ENCODE assay signal across 15 cellular contexts in the genomic region with DNA sequence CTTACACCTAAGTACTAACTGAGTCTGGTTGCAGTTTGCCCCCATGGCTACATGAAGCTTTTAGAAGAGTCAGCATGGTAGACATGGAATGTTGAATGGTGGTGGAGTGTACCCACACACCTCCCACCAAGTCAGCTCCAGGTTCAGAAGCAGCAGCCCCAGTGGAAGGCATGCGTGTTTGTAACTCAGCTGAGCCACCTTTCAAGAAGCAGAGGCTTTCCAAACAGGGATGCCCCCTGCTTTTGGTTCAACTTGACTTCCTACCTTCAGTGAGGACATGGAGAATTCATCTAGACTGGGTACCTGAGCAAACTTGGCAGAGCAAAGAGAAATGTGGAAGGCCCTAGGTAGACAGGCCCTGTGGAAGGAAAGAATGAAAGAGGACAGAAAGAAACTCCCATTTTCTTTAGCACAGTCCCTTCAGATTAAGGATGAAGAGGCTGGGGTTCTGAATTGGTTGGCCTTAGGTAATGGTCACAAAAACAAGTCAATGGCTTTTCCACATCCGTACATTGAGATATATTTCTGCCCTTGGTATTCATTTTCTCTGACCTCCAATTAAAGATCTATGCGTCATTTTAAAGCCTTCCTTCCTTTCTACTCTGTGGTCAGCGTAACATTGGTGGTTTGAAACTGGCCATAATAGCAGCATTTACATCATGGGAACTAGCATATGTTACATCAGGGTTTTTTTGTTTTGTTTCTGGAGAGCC.
"Had no signal": no experiment of that assay in that cellular context is flagged by ENCODE, and none has a peak within 500 bp of the region (broad histone marks: within the 10 kb centered on the region; RNA-seq: fewer than 3 reads in every experiment).

No MANE protein-coding gene starts in this region.

- ATAC-seq: activated CD4-positive, alpha-beta T cell treated with anti-CD3 and anti-CD28 coated beads for 36 hours; activated CD8-positive, alpha-beta memory T cell treated with anti-CD3 and anti-CD28 coated beads, Interleukin-2, amount 10 ng/mL, durations not matched to agents 7 days and 5 days; effector memory CD8-positive, alpha-beta T cell; stimulated activated memory B cell treated with anti-CD40 and anti-IgM and Interleukin-4, amounts not matched to agents 10 μg/mL and 1 μg/mL and 100 μg/mL, for 72 hours had no signal

- H3K9me3 ChIP-seq: adrenal gland, gastrocnemius medialis, transverse colon had no signal

- H3K4me3 ChIP-seq: adrenal gland, gastrocnemius medialis, transverse colon had no signal

- H3K27ac ChIP-seq: adrenal gland, transverse colon, WERI-Rb-1 had no signal

- H3K4me1 ChIP-seq: adrenal gland, transverse colon had no signal

- H3K4me3 Mint-ChIP-seq: activated CD4-positive, alpha-beta memory T cell treated with anti-CD3 and anti-CD28 coated beads for 36 hours; activated CD4-positive, alpha-beta T cell treated with anti-CD3 and anti-CD28 coated beads for 36 hours; activated CD8-positive, alpha-beta memory T cell treated with anti-CD3 and anti-CD28 coated beads, Interleukin-2, amount 10 ng/mL, durations not matched to agents 7 days and 5 days; activated naive CD4-positive, alpha-beta T cell treated with anti-CD3 and anti-CD28 coated beads, Interleukin-2, amount 10 ng/mL, durations not matched to agents 7 days and 5 days; effector memory CD8-positive, alpha-beta T cell; stimulated activated memory B cell treated with anti-CD40 and anti-IgM and Interleukin-4, amounts not matched to agents 10 μg/mL and 1 μg/mL and 100 μg/mL, for 72 hours had no signal

- DNase-seq: activated CD4-positive, alpha-beta memory T cell treated with anti-CD3 and anti-CD28 coated beads for 36 hours; activated CD4-positive, alpha-beta T cell treated with anti-CD3 and anti-CD28 coated beads for 36 hours; activated CD8-positive, alpha-beta memory T cell treated with anti-CD3 and anti-CD28 coated beads, Interleukin-2, amount 10 ng/mL, durations not matched to agents 7 days and 5 days; activated naive CD4-positive, alpha-beta T cell treated with anti-CD3 and anti-CD28 coated beads, Interleukin-2, amount 10 ng/mL, durations not matched to agents 7 days and 5 days; activated T-cell treated with anti-CD3 and anti-CD28 coated beads, Interleukin-2, amount 50 U/mL, for 1 hour; adrenal gland; effector memory CD8-positive, alpha-beta T cell; gastrocnemius medialis; naive B cell; T-helper 1 cell; T1000; transverse colon; WERI-Rb-1 had no signal

- H3K27me3 Mint-ChIP-seq: activated CD4-positive, alpha-beta memory T cell treated with anti-CD3 and anti-CD28 coated beads for 36 hours; activated CD4-positive, alpha-beta T cell treated with anti-CD3 and anti-CD28 coated beads for 36 hours; activated CD8-positive, alpha-beta memory T cell treated with anti-CD3 and anti-CD28 coated beads, Interleukin-2, amount 10 ng/mL, durations not matched to agents 7 days and 5 days; activated naive CD4-positive, alpha-beta T cell treated with anti-CD3 and anti-CD28 coated beads, Interleukin-2, amount 10 ng/mL, durations not matched to agents 7 days and 5 days; effector memory CD8-positive, alpha-beta T cell; naive B cell; stimulated activated memory B cell treated with anti-CD40 and anti-IgM and Interleukin-4, amounts not matched to agents 10 μg/mL and 1 μg/mL and 100 μg/mL, for 72 hours had no signal

- H3K9me3 Mint-ChIP-seq: activated CD4-positive, alpha-beta memory T cell treated with anti-CD3 and anti-CD28 coated beads for 36 hours; activated naive CD4-positive, alpha-beta T cell treated with anti-CD3 and anti-CD28 coated beads, Interleukin-2, amount 10 ng/mL, durations not matched to agents 7 days and 5 days; activated T-helper 2 cell treated with anti-CD3 and anti-CD28 coated beads, Interferon-gamma antibody, Interleukin-2, Interleukin-4, amounts not matched to agents 10 μg/mL and 5 μg/mL and 100 μg/mL, durations not matched to agents 14 hours and 24 hours and 36 hours; effector memory CD8-positive, alpha-beta T cell; naive B cell; stimulated activated memory B cell treated with anti-CD40 and anti-IgM and Interleukin-4, amounts not matched to agents 10 μg/mL and 1 μg/mL and 100 μg/mL, for 72 hours had no signal

- H3K27me3 ChIP-seq: adrenal gland, gastrocnemius medialis, transverse colon had no signal

- H3K27ac Mint-ChIP-seq: activated CD4-positive, alpha-beta memory T cell treated with anti-CD3 and anti-CD28 coated beads for 36 hours; activated CD4-positive, alpha-beta T cell treated with anti-CD3 and anti-CD28 coated beads for 36 hours; activated CD8-positive, alpha-beta memory T cell treated with anti-CD3 and anti-CD28 coated beads, Interleukin-2, amount 10 ng/mL, durations not matched to agents 7 days and 5 days; activated naive CD4-positive, alpha-beta T cell treated with anti-CD3 and anti-CD28 coated beads, Interleukin-2, amount 10 ng/mL, durations not matched to agents 7 days and 5 days; activated T-helper 2 cell treated with anti-CD3 and anti-CD28 coated beads, Interferon-gamma antibody, Interleukin-2, Interleukin-4, amounts not matched to agents 10 μg/mL and 5 μg/mL and 100 μg/mL, durations not matched to agents 14 hours and 24 hours and 36 hours; effector memory CD8-positive, alpha-beta T cell; stimulated activated memory B cell treated with anti-CD40 and anti-IgM and Interleukin-4, amounts not matched to agents 10 μg/mL and 1 μg/mL and 100 μg/mL, for 72 hours had no signal
